15 cellular contexts compared by ENCODE assay signal in the genomic region with DNA sequence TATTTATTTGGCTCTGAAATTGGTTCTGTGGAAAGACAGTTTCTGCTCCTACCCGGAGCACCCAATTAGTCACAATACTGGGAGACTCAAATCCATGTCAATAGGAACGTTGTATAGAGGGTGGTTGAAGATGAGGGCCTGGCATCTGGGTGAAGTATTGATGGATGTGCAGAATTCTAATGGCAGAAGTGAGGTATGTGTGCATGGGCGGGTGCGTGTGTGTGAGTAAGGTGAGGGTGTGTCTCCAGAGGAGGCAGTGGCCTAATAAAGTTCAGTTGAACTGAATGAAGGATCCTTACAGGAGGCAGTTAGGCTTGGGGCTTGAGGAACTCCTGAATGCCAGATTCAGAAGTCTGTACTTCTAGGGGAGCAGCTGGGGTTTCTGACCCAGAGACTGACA.
DNase-seq lines count a peak whose midpoint lies in the region; ATAC-seq, FAIRE-seq and TF ChIP-seq lines count a peak whose summit lies in the region.
"Had no signal": no experiment of that assay in that cellular context is flagged by ENCODE, and none has a peak within 500 bp of the region (broad histone marks: within the 10 kb centered on the region; RNA-seq: fewer than 3 reads in every experiment).

No MANE protein-coding gene starts in this region.

- CTCF ChIA-PET in K562 (lab: Yijun Ruan, JAX; ENCODE audit: low intra/inter-chr PET ratio): no interaction called here

- intact Hi-C loops in K562 (cut with micrococcal nuclease) (no loop called here), mucosa of descending colon (cut with DNase I, micrococcal nuclease) (no loop called here)

- TF ChIP-seq RAD21 in K562 (CRISPR knock-in tag; conservative IDR thresholded peaks at IDR 0.05 in 1 of 2, IDR thresholded peaks at IDR 0.05 in 1 of 2): no peak

- H3K9me2 ChIP-seq in GM23248 (ENCODE audit: insufficient read depth): no peaks in the 10 kb centered on the region

- POLR2A ChIA-PET in K562 (lab: Yijun Ruan, JAX): no interaction called here

- H3K27me3 ChIP-seq in K562 (ENCODE audit: control insufficient read depth in 2 of 2, insufficient read depth in 2 of 2, low read length in 2 of 2): peaks cover 4 to 32% of the 10 kb centered on the region in 2 experiments; a peak in 2 of 5 replicates
- no peaks in the 10 kb centered on the region for H3K27me3 ChIP-seq in GM23248 (replicated peaks; ENCODE audit: insufficient read depth)
- H3K27me3 ChIP-seq: BLaER1 treated with 17β-estradiol and CSF1 and Interleukin-3, amounts not matched to agents 10 nM and 100 nM had no signal

- no peak for TF ChIP-seq EP300 in K562 (IDR thresholded peaks at IDR 0.05; ENCODE audit: low read length)

- no peak overlapping the region for H3K4me3 Mint-ChIP-seq in glutamatergic neuron (ENCODE audit: unreplicated experiment)
- H3K4me3 Mint-ChIP-seq in stimulated activated naive B cell treated with anti-CD40 and anti-IgM and Interleukin-4, amounts not matched to agents 10 μg/mL and 1 μg/mL and 100 μg/mL, for 72 hours: no peak overlapping the region
- H3K4me3 Mint-ChIP-seq: B cell; CD8-positive, alpha-beta T cell; H9 had no signal

- FAIRE-seq in K562 (lab: Jason Lieb, UNC): no peak
- FAIRE-seq: H1, HepG2 had no signal

- H3K9ac ChIP-seq in K562 (ENCODE audit: insufficient read depth in 1 of 2, low read depth in 2 of 2, low read length in 2 of 2) (no peak overlapping the region), GM23248 (no peak overlapping the region)
- H3K9ac ChIP-seq: BLaER1 treated with 17β-estradiol and CSF1 and Interleukin-3, amounts not matched to agents 10 nM and 100 nM had no signal

- no peak overlapping the region for H3K4me2 ChIP-seq in K562 (ENCODE audit: insufficient read depth, low read length)
- no peak overlapping the region for H3K4me2 ChIP-seq in GM23248 (ENCODE audit: unreplicated experiment)
- H3K4me2 ChIP-seq: BLaER1 treated with 17β-estradiol and CSF1 and Interleukin-3, amounts not matched to agents 10 nM and 100 nM had no signal

- H3K36me3 Mint-ChIP-seq in glutamatergic neuron (ENCODE audit: unreplicated experiment): peaks cover 4% of the 10 kb centered on the region
- H3K36me3 Mint-ChIP-seq in stimulated activated naive B cell treated with anti-CD40 and anti-IgM and Interleukin-4, amounts not matched to agents 10 μg/mL and 1 μg/mL and 100 μg/mL, for 72 hours: no peaks in the 10 kb centered on the region
- H3K36me3 Mint-ChIP-seq: CD8-positive, alpha-beta T cell had no signal

- no peaks in the 10 kb centered on the region for H3F3A ChIP-seq in GM23248 (ENCODE audit: insufficient read depth)

- H3K4me1 Mint-ChIP-seq in glutamatergic neuron (ENCODE audit: low read depth, unreplicated experiment): peaks cover 55% of the 10 kb centered on the region
- no peaks in the 10 kb centered on the region for H3K4me1 Mint-ChIP-seq in stimulated activated naive B cell treated with anti-CD40 and anti-IgM and Interleukin-4, amounts not matched to agents 10 μg/mL and 1 μg/mL and 100 μg/mL, for 72 hours
- H3K4me1 Mint-ChIP-seq: B cell had no signal

- no peaks in the 10 kb centered on the region for H3K9me1 ChIP-seq in K562 (ENCODE audit: control insufficient read depth, insufficient read depth, low read length)

- 0 out of 5 replicates have a peak, but pooled peaks cover 0 to 6% of the 10 kb centered on the region in 2 experiments for H3K4me1 ChIP-seq in K562 (replicated peaks in 1 of 2; ENCODE audit: control insufficient read depth in 2 of 2, insufficient read depth in 2 of 2, low read length in 2 of 2)
- no peaks in the 10 kb centered on the region for H3K4me1 ChIP-seq in mucosa of descending colon (ENCODE audit: low read depth)
- H3K4me1 ChIP-seq in GM23248 (ENCODE audit: insufficient read depth): no peaks in the 10 kb centered on the region

- H3K9me3 ChIP-seq in K562 (replicated peaks; ENCODE audit: control insufficient read depth, insufficient read depth, low read depth, low read length): no peaks in the 10 kb centered on the region
- no peaks in the 10 kb centered on the region for H3K9me3 ChIP-seq in mucosa of descending colon
- no peaks in the 10 kb centered on the region for H3K9me3 ChIP-seq in GM23248 (ENCODE audit: low read depth)
- H3K9me3 ChIP-seq: BLaER1 treated with 17β-estradiol and CSF1 and Interleukin-3, amounts not matched to agents 10 nM and 100 nM had no signal

- no peaks in the 10 kb centered on the region for H3K36me3 ChIP-seq in K562 (ENCODE audit: control insufficient read depth, insufficient read depth, low read length)
- no peaks in the 10 kb centered on the region for H3K36me3 ChIP-seq in mucosa of descending colon (ENCODE audit: low read depth)
- H3K36me3 ChIP-seq in GM23248 (ENCODE audit: low read depth): no peaks in the 10 kb centered on the region
- H3K36me3 ChIP-seq: BLaER1 treated with 17β-estradiol and CSF1 and Interleukin-3, amounts not matched to agents 10 nM and 100 nM had no signal

- in situ Hi-C loops in K562 (cut with MboI): no loop called here
- in situ Hi-C loops in GM23248 (cut with MboI): no loop called here

- ATAC-seq in K562 (no peak), mucosa of descending colon (peak; percentile 22)
- no peak for ATAC-seq in stimulated activated naive B cell treated with anti-CD40 and anti-IgM and Interleukin-4, amounts not matched to agents 10 μg/mL and 1 μg/mL and 100 μg/mL, for 72 hours (replicated peaks)
- ATAC-seq: CD8-positive, alpha-beta T cell; HepG2 had no signal

- DNase-seq in K562 (ENCODE audit: extremely low read depth in 1 of 4, low spot score in 3 of 4): no peak
- no peak for DNase-seq in glutamatergic neuron
- no peak for DNase-seq in mucosa of descending colon
- peak; percentile 8 for DNase-seq in ureter (ENCODE audit: low spot score)
- DNase-seq in GM23248: no peak
- no peak for DNase-seq in stimulated activated naive B cell treated with anti-CD40 and anti-IgM and Interleukin-4, amounts not matched to agents 10 μg/mL and 1 μg/mL and 100 μg/mL, for 72 hours
- DNase-seq: Calu3, DMS79 treated with DMSO at 0.1 percent for 48 hours, GF-D8 had no signal

- 7% methylated on average over 4 of the region's 4 CpGs for WGBS in K562 (ENCODE audit: insufficient coverage, low coverage, missing lambda C conversion rate)
- 29 to 32% methylated on average over 4 of the region's 4 CpGs for WGBS in GM23248 (ENCODE audit: low coverage in 1 of 2, low lambda C conversion rate in 2 of 2, missing lambda C conversion rate in 2 of 2), 2 experiments

- H4K20me1 ChIP-seq in K562 (replicated peaks; ENCODE audit: control insufficient read depth, insufficient read depth, low read length) (no peaks in the 10 kb centered on the region), GM23248 (ENCODE audit: insufficient read depth) (no peaks in the 10 kb centered on the region)

- no peak for TF ChIP-seq CTCF in K562 (IDR thresholded peaks at IDR 0.05 in 2 of 3, conservative IDR thresholded peaks at IDR 0.05 in 1 of 3; ENCODE audit: insufficient read depth in 2 of 3, low read depth in 1 of 3, low read length in 3 of 3)
- no peak for TF ChIP-seq CTCF in glutamatergic neuron (IDR thresholded peaks at IDR 0.05; ENCODE audit: partially characterized antibody, unreplicated experiment)
- TF ChIP-seq CTCF in mucosa of descending colon (IDR thresholded peaks at IDR 0.05): no peak

- no peak overlapping the region for H3K4me3 ChIP-seq in K562
- H3K4me3 ChIP-seq in mucosa of descending colon: no peak overlapping the region
- no peak overlapping the region for H3K4me3 ChIP-seq in GM23248
- H3K4me3 ChIP-seq: BLaER1 treated with 17β-estradiol and CSF1 and Interleukin-3, amounts not matched to agents 10 nM and 100 nM had no signal

- H3K27ac Mint-ChIP-seq in glutamatergic neuron (ENCODE audit: unreplicated experiment): peak overlapping the region; percentile 18
- no peak overlapping the region for H3K27ac Mint-ChIP-seq in stimulated activated naive B cell treated with anti-CD40 and anti-IgM and Interleukin-4, amounts not matched to agents 10 μg/mL and 1 μg/mL and 100 μg/mL, for 72 hours
- H3K27ac Mint-ChIP-seq: B cell; CD8-positive, alpha-beta T cell; H9 had no signal

- H3K27me3 Mint-ChIP-seq in glutamatergic neuron (ENCODE audit: unreplicated experiment): peaks cover 17% of the 10 kb centered on the region
- peaks cover 4 to 5% of the 10 kb centered on the region in 2 donors for H3K27me3 Mint-ChIP-seq in stimulated activated naive B cell treated with anti-CD40 and anti-IgM and Interleukin-4, amounts not matched to agents 10 μg/mL and 1 μg/mL and 100 μg/mL, for 72 hours

- H3K9me3 Mint-ChIP-seq in glutamatergic neuron (ENCODE audit: unreplicated experiment): peaks cover 17% of the 10 kb centered on the region
- H3K9me3 Mint-ChIP-seq in stimulated activated naive B cell treated with anti-CD40 and anti-IgM and Interleukin-4, amounts not matched to agents 10 μg/mL and 1 μg/mL and 100 μg/mL, for 72 hours: no peaks in the 10 kb centered on the region
- H3K9me3 Mint-ChIP-seq: CD8-positive, alpha-beta T cell; H9 had no signal

- no peak for TF ChIP-seq POLR2A in K562 (conservative IDR thresholded peaks at IDR 0.05)

- H3K79me2 ChIP-seq in K562 (ENCODE audit: control insufficient read depth, insufficient read depth, low read length): no peaks in the 10 kb centered on the region
- no peaks in the 10 kb centered on the region for H3K79me2 ChIP-seq in GM23248 (ENCODE audit: insufficient read depth)

- no TSS peak for BruUV-seq in K562 (replicated peaks; lab: Mats Ljungman, UMichigan)

- no peak overlapping the region for H2AFZ ChIP-seq in K562 (ENCODE audit: low read depth, low read length)
- no peak overlapping the region for H2AFZ ChIP-seq in GM23248

- H3K27ac ChIP-seq in K562 (ENCODE audit: extremely low read depth, low read depth, low read length) (no peak overlapping the region), GM23248 (no peak overlapping the region)
- H3K27ac ChIP-seq: BLaER1 treated with 17β-estradiol and CSF1 and Interleukin-3, amounts not matched to agents 10 nM and 100 nM had no signal

TF ChIP-seq in K562, 482 proteins besides CTCF, POLR2A, EP300 and RAD21 (continues in another document):
- TF ChIP-seq ZNF76 (CRISPR knock-in tag; IDR thresholded peaks at IDR 0.05; ENCODE audit: borderline replicate concordance): peak; percentile 14; the same call in 1 of the 2 replicates
- 0 out of 2 replicates have a peak, but pooled peaks have one; percentile 31 for TF ChIP-seq OTX1 (CRISPR knock-in tag; IDR thresholded peaks at IDR 0.05)
